4 cellular contexts compared by ENCODE assay signal in genomic region chr2:67340118-67341011, GRCh38.
TF ChIP-seq lines count a peak whose summit lies in the region.

No MANE protein-coding gene starts in this region.

TF ChIP-seq in SK-N-SH, 30 proteins besides CTCF, POLR2A, EP300 and RAD21:
- TF ChIP-seq PBX3 (IDR thresholded peaks at IDR 0.05), result no peak
- TF ChIP-seq REST (IDR thresholded peaks at IDR 0.05; ENCODE audit: low read depth, low read length), result 0 out of 2 replicates have a peak, but pooled peaks have one; percentile 21

TF ChIP-seq in SK-N-SH treated with all-trans-retinoic acid at 6 μM for 48 hours, 23 proteins besides CTCF, POLR2A, EP300 and RAD21 (continued from another document):
- no peak for TF ChIP-seq CSDC2 (CRISPR knock-in tag; IDR thresholded peaks at IDR 0.05)
- no peak for TF ChIP-seq BACH2 (CRISPR knock-in tag; IDR thresholded peaks at IDR 0.05; ENCODE audit: borderline replicate concordance)
- TF ChIP-seq RARB (CRISPR knock-in tag; IDR thresholded peaks at IDR 0.05), result no peak
- TF ChIP-seq TSHZ2 (CRISPR knock-in tag; IDR thresholded peaks at IDR 0.05), result no peak
- no peak for TF ChIP-seq SNAI2 (CRISPR knock-in tag; IDR thresholded peaks at IDR 0.05)
- no peak for TF ChIP-seq ARNTL (CRISPR knock-in tag; IDR thresholded peaks at IDR 0.05; ENCODE audit: borderline replicate concordance, low read depth)
- TF ChIP-seq GLIS3 (CRISPR knock-in tag; IDR thresholded peaks at IDR 0.05), result no peak
- TF ChIP-seq ISL1 (CRISPR knock-in tag; IDR thresholded peaks at IDR 0.05), result no peak
- TF ChIP-seq CREB5 (CRISPR knock-in tag; IDR thresholded peaks at IDR 0.05; ENCODE audit: low read depth), result no peak

TF ChIP-seq in IMR-90, 13 proteins besides CTCF, POLR2A, EP300 and RAD21 (continued from another document):
- TF ChIP-seq ELK1 (IDR thresholded peaks at IDR 0.05; ENCODE audit: borderline replicate concordance, low read depth, low read length) (no peak), FOS (IDR thresholded peaks at IDR 0.05; ENCODE audit: low read depth, low read length) (no peak), SMC3 (IDR thresholded peaks at IDR 0.05; ENCODE audit: low read depth, low read length) (no peak), USF2 (IDR thresholded peaks at IDR 0.05; ENCODE audit: low read depth, low read length) (no peak), CEBPB (IDR thresholded peaks at IDR 0.05; ENCODE audit: low read depth, low read length) (no peak), MAFK (IDR thresholded peaks at IDR 0.05; ENCODE audit: low read depth, low read length) (no peak), MXI1 (IDR thresholded peaks at IDR 0.05; ENCODE audit: borderline replicate concordance, low read depth, low read length) (no peak), MAZ (IDR thresholded peaks at IDR 0.05; ENCODE audit: borderline replicate concordance, low read depth, low read length) (no peak), RCOR1 (IDR thresholded peaks at IDR 0.05; ENCODE audit: insufficient replicate concordance, low read length) (no peak), CHD1 (IDR thresholded peaks at IDR 0.05; ENCODE audit: low read depth, low read length) (no peak)

TF ChIP-seq in neural cell, 6 proteins besides CTCF, POLR2A, EP300 and RAD21 (continued from another document):
- no peak for TF ChIP-seq MXI1 (conservative IDR thresholded peaks at IDR 0.05; ENCODE audit: poor library complexity, severe bottlenecking)
